ENCODE assay signal across 1 cellular context in the genomic region with DNA sequence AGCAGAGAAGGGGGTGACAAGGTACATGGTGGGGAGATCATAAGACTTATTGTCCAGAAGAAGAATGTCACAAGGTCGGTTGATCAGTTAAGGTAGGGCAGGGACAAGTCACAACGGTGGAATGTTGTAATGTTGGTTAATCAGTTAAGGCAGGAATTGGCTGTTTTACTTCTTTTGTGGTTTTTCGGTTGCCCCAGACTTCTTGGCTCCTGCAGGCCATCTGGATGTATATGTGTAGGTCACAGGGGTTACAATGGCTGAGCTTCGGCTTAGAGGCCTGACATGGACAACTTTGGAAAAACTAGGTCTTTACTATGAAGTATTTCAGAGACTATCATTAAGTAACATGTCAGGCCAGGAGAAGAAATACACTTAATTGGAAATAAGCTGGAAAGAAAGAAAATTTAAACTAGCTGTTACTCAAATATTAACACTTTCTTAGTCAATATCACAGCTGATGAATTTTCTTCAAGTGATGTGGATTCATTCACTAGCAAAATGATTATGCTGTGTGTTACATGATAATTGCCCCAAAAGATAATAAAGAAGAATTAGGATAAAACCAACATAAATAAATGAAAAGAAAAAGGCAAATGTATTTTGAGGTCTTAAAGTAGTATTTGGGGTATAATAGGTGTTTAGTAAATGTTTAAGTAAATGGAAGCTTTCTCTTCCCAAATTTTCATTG.
TF ChIP-seq lines count a peak whose summit lies in the region.

No MANE protein-coding gene starts in this region.

TF ChIP-seq in K562, 482 proteins besides CTCF, POLR2A, EP300 and RAD21 (continues in another document):
- TF ChIP-seq PTRF (tag; IDR thresholded peaks at IDR 0.05) = 0 out of 2 replicates have a peak, but pooled peaks have one; percentile 51
- TF ChIP-seq, protein P1, sequence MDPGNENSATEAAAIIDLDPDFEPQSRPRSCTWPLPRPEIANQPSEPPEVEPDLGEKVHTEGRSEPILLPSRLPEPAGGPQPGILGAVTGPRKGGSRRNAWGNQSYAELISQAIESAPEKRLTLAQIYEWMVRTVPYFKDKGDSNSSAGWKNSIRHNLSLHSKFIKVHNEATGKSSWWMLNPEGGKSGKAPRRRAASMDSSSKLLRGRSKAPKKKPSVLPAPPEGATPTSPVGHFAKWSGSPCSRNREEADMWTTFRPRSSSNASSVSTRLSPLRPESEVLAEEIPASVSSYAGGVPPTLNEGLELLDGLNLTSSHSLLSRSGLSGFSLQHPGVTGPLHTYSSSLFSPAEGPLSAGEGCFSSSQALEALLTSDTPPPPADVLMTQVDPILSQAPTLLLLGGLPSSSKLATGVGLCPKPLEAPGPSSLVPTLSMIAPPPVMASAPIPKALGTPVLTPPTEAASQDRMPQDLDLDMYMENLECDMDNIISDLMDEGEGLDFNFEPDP (CRISPR knock-in tag; IDR thresholded peaks at IDR 0.05) = no peak
- no peak for TF ChIP-seq FOS (IDR thresholded peaks at IDR 0.05; ENCODE audit: extremely low read depth, insufficient read length)
- no peak for TF ChIP-seq GTF2A2 (tag; IDR thresholded peaks at IDR 0.05)
- TF ChIP-seq SIX5 (IDR thresholded peaks at IDR 0.05; ENCODE audit: borderline replicate concordance in 1 of 2, insufficient read depth in 1 of 2, low read depth in 1 of 2, low read length in 2 of 2) = no peak
- no peak for TF ChIP-seq E2F5 (CRISPR knock-in tag; IDR thresholded peaks at IDR 0.05)
- no peak; the same call in 1 of the 2 replicates for TF ChIP-seq BRD4 (IDR thresholded peaks at IDR 0.05)
- TF ChIP-seq, protein P2, sequence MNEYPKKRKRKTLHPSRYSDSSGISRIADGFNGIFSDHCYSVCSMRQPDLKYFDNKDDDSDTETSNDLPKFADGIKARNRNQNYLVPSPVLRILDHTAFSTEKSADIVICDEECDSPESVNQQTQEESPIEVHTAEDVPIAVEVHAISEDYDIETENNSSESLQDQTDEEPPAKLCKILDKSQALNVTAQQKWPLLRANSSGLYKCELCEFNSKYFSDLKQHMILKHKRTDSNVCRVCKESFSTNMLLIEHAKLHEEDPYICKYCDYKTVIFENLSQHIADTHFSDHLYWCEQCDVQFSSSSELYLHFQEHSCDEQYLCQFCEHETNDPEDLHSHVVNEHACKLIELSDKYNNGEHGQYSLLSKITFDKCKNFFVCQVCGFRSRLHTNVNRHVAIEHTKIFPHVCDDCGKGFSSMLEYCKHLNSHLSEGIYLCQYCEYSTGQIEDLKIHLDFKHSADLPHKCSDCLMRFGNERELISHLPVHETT (CRISPR knock-in tag; conservative IDR thresholded peaks at IDR 0.05 in 1 of 2, IDR thresholded peaks at IDR 0.05 in 1 of 2) = peak in 1 of 2 experiments; percentile 90; a peak in 2 of 4 replicates
- TF ChIP-seq NFIC (IDR thresholded peaks at IDR 0.05) = peak; percentile 63
- TF ChIP-seq ATF4 (CRISPR knock-in tag; IDR thresholded peaks at IDR 0.05) = peak; percentile 73; the same call in 1 of the 2 replicates
- TF ChIP-seq ZNF583 (CRISPR knock-in tag; IDR thresholded peaks at IDR 0.05) = peak; percentile 94
- TF ChIP-seq TCF7L2 (IDR thresholded peaks at IDR 0.05; ENCODE audit: low read depth, low read length) = no peak
- TF ChIP-seq RBM14 (IDR thresholded peaks at IDR 0.05; ENCODE audit: borderline replicate concordance, insufficient read depth, low read depth, low read length) = no peak
- no peak for TF ChIP-seq SP1 (CRISPR knock-in tag; IDR thresholded peaks at IDR 0.05)
- TF ChIP-seq, protein P3, sequence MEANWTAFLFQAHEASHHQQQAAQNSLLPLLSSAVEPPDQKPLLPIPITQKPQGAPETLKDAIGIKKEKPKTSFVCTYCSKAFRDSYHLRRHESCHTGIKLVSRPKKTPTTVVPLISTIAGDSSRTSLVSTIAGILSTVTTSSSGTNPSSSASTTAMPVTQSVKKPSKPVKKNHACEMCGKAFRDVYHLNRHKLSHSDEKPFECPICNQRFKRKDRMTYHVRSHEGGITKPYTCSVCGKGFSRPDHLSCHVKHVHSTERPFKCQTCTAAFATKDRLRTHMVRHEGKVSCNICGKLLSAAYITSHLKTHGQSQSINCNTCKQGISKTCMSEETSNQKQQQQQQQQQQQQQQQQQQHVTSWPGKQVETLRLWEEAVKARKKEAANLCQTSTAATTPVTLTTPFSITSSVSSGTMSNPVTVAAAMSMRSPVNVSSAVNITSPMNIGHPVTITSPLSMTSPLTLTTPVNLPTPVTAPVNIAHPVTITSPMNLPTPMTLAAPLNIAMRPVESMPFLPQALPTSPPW (CRISPR knock-in tag; IDR thresholded peaks at IDR 0.05) = peak; percentile 63
- TF ChIP-seq TEAD2 (tag; IDR thresholded peaks at IDR 0.05) = peak; percentile 70; the same call in 1 of the 2 replicates
- TF ChIP-seq, protein P4, sequence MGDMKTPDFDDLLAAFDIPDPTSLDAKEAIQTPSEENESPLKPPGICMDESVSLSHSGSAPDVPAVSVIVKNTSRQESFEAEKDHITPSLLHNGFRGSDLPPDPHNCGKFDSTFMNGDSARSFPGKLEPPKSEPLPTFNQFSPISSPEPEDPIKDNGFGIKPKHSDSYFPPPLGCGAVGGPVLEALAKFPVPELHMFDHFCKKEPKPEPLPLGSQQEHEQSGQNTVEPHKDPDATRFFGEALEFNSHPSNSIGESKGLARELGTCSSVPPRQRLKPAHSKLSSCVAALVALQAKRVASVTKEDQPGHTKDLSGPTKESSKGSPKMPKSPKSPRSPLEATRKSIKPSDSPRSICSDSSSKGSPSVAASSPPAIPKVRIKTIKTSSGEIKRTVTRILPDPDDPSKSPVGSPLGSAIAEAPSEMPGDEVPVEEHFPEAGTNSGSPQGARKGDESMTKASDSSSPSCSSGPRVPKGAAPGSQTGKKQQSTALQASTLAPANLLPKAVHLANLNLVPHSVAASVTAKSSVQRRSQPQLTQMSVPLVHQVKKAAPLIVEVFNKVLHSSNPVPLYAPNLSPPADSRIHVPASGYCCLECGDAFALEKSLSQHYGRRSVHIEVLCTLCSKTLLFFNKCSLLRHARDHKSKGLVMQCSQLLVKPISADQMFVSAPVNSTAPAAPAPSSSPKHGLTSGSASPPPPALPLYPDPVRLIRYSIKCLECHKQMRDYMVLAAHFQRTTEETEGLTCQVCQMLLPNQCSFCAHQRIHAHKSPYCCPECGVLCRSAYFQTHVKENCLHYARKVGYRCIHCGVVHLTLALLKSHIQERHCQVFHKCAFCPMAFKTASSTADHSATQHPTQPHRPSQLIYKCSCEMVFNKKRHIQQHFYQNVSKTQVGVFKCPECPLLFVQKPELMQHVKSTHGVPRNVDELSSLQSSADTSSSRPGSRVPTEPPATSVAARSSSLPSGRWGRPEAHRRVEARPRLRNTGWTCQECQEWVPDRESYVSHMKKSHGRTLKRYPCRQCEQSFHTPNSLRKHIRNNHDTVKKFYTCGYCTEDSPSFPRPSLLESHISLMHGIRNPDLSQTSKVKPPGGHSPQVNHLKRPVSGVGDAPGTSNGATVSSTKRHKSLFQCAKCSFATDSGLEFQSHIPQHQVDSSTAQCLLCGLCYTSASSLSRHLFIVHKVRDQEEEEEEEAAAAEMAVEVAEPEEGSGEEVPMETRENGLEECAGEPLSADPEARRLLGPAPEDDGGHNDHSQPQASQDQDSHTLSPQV (IDR thresholded peaks at IDR 0.05) = peak; percentile 92
- TF ChIP-seq SMARCE1 (IDR thresholded peaks at IDR 0.05) = peak; percentile 76; the same call in 1 of the 2 replicates
- TF ChIP-seq ZNF766 (CRISPR knock-in tag; conservative IDR thresholded peaks at IDR 0.05) = peak; percentile 75
- no peak for TF ChIP-seq PRPF4 (IDR thresholded peaks at IDR 0.05; ENCODE audit: insufficient read depth, low read depth, low read length, poor library complexity, severe bottlenecking)
- TF ChIP-seq ZFP1 (CRISPR knock-in tag; IDR thresholded peaks at IDR 0.05) = peak; percentile 55; the same call in 1 of the 2 replicates
- TF ChIP-seq, protein P5, sequence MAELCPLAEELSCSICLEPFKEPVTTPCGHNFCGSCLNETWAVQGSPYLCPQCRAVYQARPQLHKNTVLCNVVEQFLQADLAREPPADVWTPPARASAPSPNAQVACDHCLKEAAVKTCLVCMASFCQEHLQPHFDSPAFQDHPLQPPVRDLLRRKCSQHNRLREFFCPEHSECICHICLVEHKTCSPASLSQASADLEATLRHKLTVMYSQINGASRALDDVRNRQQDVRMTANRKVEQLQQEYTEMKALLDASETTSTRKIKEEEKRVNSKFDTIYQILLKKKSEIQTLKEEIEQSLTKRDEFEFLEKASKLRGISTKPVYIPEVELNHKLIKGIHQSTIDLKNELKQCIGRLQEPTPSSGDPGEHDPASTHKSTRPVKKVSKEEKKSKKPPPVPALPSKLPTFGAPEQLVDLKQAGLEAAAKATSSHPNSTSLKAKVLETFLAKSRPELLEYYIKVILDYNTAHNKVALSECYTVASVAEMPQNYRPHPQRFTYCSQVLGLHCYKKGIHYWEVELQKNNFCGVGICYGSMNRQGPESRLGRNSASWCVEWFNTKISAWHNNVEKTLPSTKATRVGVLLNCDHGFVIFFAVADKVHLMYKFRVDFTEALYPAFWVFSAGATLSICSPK (IDR thresholded peaks at IDR 0.05; ENCODE audit: borderline replicate concordance) = no peak
- no peak for TF ChIP-seq SIRT6 (IDR thresholded peaks at IDR 0.05; ENCODE audit: low read depth, low read length)
- no peak for TF ChIP-seq CHD1 (IDR thresholded peaks at IDR 0.05; ENCODE audit: low read length)
- TF ChIP-seq ZNF124 (CRISPR knock-in tag; IDR thresholded peaks at IDR 0.05) = no peak
- TF ChIP-seq OTX1 (CRISPR knock-in tag; IDR thresholded peaks at IDR 0.05) = peak; percentile 37; the same call in 1 of the 2 replicates
- TF ChIP-seq SRSF7 (optimal IDR thresholded peaks at IDR 0.05; ENCODE audit: low read depth, low read length) = no peak
- TF ChIP-seq DACH1 (IDR thresholded peaks at IDR 0.05; ENCODE audit: partially characterized antibody) = no peak
- TF ChIP-seq FOXM1 (IDR thresholded peaks at IDR 0.05; ENCODE audit: low read depth) = peak; percentile 60; the same call in 1 of the 2 replicates
- TF ChIP-seq FOXM1 (CRISPR knock-in tag; IDR thresholded peaks at IDR 0.05; ENCODE audit: low read depth) = no peak
- peak; percentile 41; the same call in 1 of the 2 replicates for TF ChIP-seq MYBL2 (IDR thresholded peaks at IDR 0.05; ENCODE audit: low read depth)
- TF ChIP-seq MYBL2 (CRISPR knock-in tag; IDR thresholded peaks at IDR 0.05; ENCODE audit: borderline replicate concordance) = no peak
- peak; percentile 75; the same call in 1 of the 2 replicates for TF ChIP-seq ZNF780A (CRISPR knock-in tag; IDR thresholded peaks at IDR 0.05)
- no peak; the same call in 1 of the 2 replicates for TF ChIP-seq CEBPG (CRISPR knock-in tag; IDR thresholded peaks at IDR 0.05)
- peak; percentile 70 to 93 for TF ChIP-seq CEBPG (tag; conservative IDR thresholded peaks at IDR 0.05 in 1 of 2, IDR thresholded peaks at IDR 0.05 in 1 of 2)
- no peak for TF ChIP-seq EWSR1 (IDR thresholded peaks at IDR 0.05; ENCODE audit: borderline replicate concordance, low read depth, partially characterized antibody)
- TF ChIP-seq NCOR1 (IDR thresholded peaks at IDR 0.05) = peak; percentile 59
- TF ChIP-seq NR2C1 (IDR thresholded peaks at IDR 0.05) = peak; percentile 75
- peak; percentile 91 for TF ChIP-seq NR2C1 (tag; IDR thresholded peaks at IDR 0.05)
- no peak for TF ChIP-seq FOXK1 (CRISPR knock-in tag; IDR thresholded peaks at IDR 0.05; ENCODE audit: borderline replicate concordance)
- no peak for TF ChIP-seq SREBF2 (CRISPR knock-in tag; IDR thresholded peaks at IDR 0.05)
- TF ChIP-seq ZNF668 (CRISPR knock-in tag; IDR thresholded peaks at IDR 0.05) = peak; percentile 49; the same call in 1 of the 2 replicates
- TF ChIP-seq ZC3H8 (IDR thresholded peaks at IDR 0.05) = no peak
- peak; percentile 83 for TF ChIP-seq SOX6 (IDR thresholded peaks at IDR 0.05)
- peak; percentile 87 for TF ChIP-seq ZNF239 (CRISPR knock-in tag; IDR thresholded peaks at IDR 0.05)
- peak; percentile 61; the same call in 1 of the 2 replicates for TF ChIP-seq ZKSCAN8 (CRISPR knock-in tag; IDR thresholded peaks at IDR 0.05)
- no peak for TF ChIP-seq MBD2 (IDR thresholded peaks at IDR 0.05; ENCODE audit: borderline replicate concordance, low read depth)
- peak; percentile 94 for TF ChIP-seq ESRRA (IDR thresholded peaks at IDR 0.05; ENCODE audit: borderline replicate concordance, low read depth)
- peak in 1 of 2 experiments; percentile 92; a peak in 1 of 3 replicates for TF ChIP-seq CBX3 (IDR thresholded peaks at IDR 0.05; ENCODE audit: borderline replicate concordance in 1 of 2, low read length in 2 of 2)
- peak; percentile 70; the same call in 1 of the 2 replicates for TF ChIP-seq HDAC8 (tag; IDR thresholded peaks at IDR 0.05)
- TF ChIP-seq ZNF561 (CRISPR knock-in tag; conservative IDR thresholded peaks at IDR 0.05) = no peak
- TF ChIP-seq ARNT (IDR thresholded peaks at IDR 0.05) = peak; percentile 89 to 95
- peak; percentile 90 for TF ChIP-seq ZEB2 (IDR thresholded peaks at IDR 0.05)
- TF ChIP-seq GATAD2A (IDR thresholded peaks at IDR 0.05) = peak; percentile 73; the same call in 1 of the 2 replicates
- TF ChIP-seq ZNF311 (CRISPR knock-in tag; IDR thresholded peaks at IDR 0.05) = peak; percentile 96
- no peak for TF ChIP-seq TGIF2 (CRISPR knock-in tag; IDR thresholded peaks at IDR 0.05)
- no peak for TF ChIP-seq ZNF699 (CRISPR knock-in tag; IDR thresholded peaks at IDR 0.05; ENCODE audit: insufficient replicate concordance)
- TF ChIP-seq XRCC4 (IDR thresholded peaks at IDR 0.05; ENCODE audit: extremely low read depth, insufficient read depth, insufficient read length) = no peak
- peak; percentile 90; the same call in 1 of the 2 replicates for TF ChIP-seq CBX1 (IDR thresholded peaks at IDR 0.05; ENCODE audit: low read depth)
- TF ChIP-seq, protein P6, sequence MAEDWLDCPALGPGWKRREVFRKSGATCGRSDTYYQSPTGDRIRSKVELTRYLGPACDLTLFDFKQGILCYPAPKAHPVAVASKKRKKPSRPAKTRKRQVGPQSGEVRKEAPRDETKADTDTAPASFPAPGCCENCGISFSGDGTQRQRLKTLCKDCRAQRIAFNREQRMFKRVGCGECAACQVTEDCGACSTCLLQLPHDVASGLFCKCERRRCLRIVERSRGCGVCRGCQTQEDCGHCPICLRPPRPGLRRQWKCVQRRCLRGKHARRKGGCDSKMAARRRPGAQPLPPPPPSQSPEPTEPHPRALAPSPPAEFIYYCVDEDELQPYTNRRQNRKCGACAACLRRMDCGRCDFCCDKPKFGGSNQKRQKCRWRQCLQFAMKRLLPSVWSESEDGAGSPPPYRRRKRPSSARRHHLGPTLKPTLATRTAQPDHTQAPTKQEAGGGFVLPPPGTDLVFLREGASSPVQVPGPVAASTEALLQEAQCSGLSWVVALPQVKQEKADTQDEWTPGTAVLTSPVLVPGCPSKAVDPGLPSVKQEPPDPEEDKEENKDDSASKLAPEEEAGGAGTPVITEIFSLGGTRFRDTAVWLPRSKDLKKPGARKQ (CRISPR knock-in tag; IDR thresholded peaks at IDR 0.05) = peak; percentile 40; the same call in 1 of the 2 replicates
